20 cellular contexts compared by ENCODE assay signal in the genomic region with DNA sequence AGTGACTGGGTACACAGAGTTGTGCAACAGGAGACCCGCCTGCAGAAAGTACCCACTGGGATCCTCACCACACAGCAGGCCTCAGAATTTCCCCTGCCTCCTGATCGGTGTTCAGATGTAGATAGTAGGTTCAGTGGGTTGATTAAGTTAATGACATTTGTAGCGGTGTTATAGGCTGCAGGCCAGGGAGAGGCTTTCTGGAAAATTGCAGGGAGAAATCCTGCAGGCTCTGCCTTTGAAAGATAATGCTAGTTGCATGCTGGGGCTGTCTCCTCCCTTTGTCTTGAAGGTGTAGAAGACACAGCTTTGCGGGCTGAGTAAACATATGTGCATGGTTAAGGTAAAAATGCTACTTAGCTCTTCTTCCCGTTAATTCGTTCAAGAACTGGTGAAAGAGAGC.
"Had no signal": no experiment of that assay in that cellular context is flagged by ENCODE, and none has a peak within 500 bp of the region (broad histone marks: within the 10 kb centered on the region; RNA-seq: fewer than 3 reads in every experiment).

No MANE protein-coding gene starts in this region.

- H3K4me3 ChIP-seq: lower lobe of right lung, ovary, prostate gland, thoracic aorta, upper lobe of right lung had no signal

- H3K36me3 Mint-ChIP-seq: naive thymus-derived CD4-positive, alpha-beta T cell; stimulated activated naive B cell treated with anti-CD40 and anti-IgM and Interleukin-4, amounts not matched to agents 10 μg/mL and 1 μg/mL and 100 μg/mL, for 72 hours had no signal

- H3K4me1 ChIP-seq: foreskin keratinocyte, lower lobe of right lung, prostate gland, upper lobe of right lung had no signal

- H3K36me3 ChIP-seq: lower lobe of right lung, neutrophil, ovary, prostate gland, thoracic aorta, upper lobe of right lung had no signal

- H3K4me1 Mint-ChIP-seq: activated CD4-positive, alpha-beta memory T cell treated with anti-CD3 and anti-CD28 coated beads, Interleukin-2, amount 10 ng/mL, durations not matched to agents 7 days and 5 days; activated CD4-positive, alpha-beta T cell treated with anti-CD3 and anti-CD28 coated beads, Interleukin-2, amount 10 ng/mL, durations not matched to agents 24 days and 14 days; naive thymus-derived CD4-positive, alpha-beta T cell; stimulated activated naive B cell treated with anti-CD40 and anti-IgM and Interleukin-4, amounts not matched to agents 10 μg/mL and 1 μg/mL and 100 μg/mL, for 72 hours had no signal

- ATAC-seq: activated CD4-positive, CD25-positive, alpha-beta regulatory T cell treated with anti-CD3 and anti-CD28 coated beads, Interleukin-2, amount 50 U/mL, for 24 hours; activated T-cell treated with anti-CD3 and anti-CD28 coated beads, Interleukin-2, amount 50 U/mL, for 72 hours; foreskin keratinocyte; left lobe of liver; lower lobe of right lung; naive thymus-derived CD4-positive, alpha-beta T cell; stimulated activated naive B cell treated with anti-CD40 and anti-IgM and Interleukin-4, amounts not matched to agents 10 μg/mL and 1 μg/mL and 100 μg/mL, for 72 hours; upper lobe of right lung had no signal

- H3K27ac Mint-ChIP-seq: activated CD4-positive, alpha-beta memory T cell treated with anti-CD3 and anti-CD28 coated beads, Interleukin-2, amount 10 ng/mL, durations not matched to agents 7 days and 5 days; activated CD4-positive, alpha-beta T cell treated with anti-CD3 and anti-CD28 coated beads, Interleukin-2, amount 10 ng/mL, durations not matched to agents 24 days and 14 days; activated naive CD4-positive, alpha-beta T cell treated with anti-CD3 and anti-CD28 coated beads for 36 hours; activated T-cell treated with anti-CD3 and anti-CD28 coated beads, Interleukin-2, amount 50 U/mL, for 72 hours; naive thymus-derived CD4-positive, alpha-beta T cell; stimulated activated naive B cell treated with anti-CD40 and anti-IgM and Interleukin-4, amounts not matched to agents 10 μg/mL and 1 μg/mL and 100 μg/mL, for 72 hours had no signal

- H3K27ac ChIP-seq: foreskin keratinocyte, lower lobe of right lung, neutrophil, ovary, prostate gland, thoracic aorta, upper lobe of right lung, VCaP had no signal

- H3K27me3 ChIP-seq: foreskin keratinocyte, neutrophil, ovary, upper lobe of right lung had no signal

- H3K4me3 Mint-ChIP-seq: activated CD4-positive, alpha-beta memory T cell treated with anti-CD3 and anti-CD28 coated beads, Interleukin-2, amount 10 ng/mL, durations not matched to agents 7 days and 5 days; activated CD4-positive, alpha-beta T cell treated with anti-CD3 and anti-CD28 coated beads, Interleukin-2, amount 10 ng/mL, durations not matched to agents 24 days and 14 days; activated naive CD4-positive, alpha-beta T cell treated with anti-CD3 and anti-CD28 coated beads for 36 hours; activated T-cell treated with anti-CD3 and anti-CD28 coated beads, Interleukin-2, amount 50 U/mL, for 72 hours; naive thymus-derived CD4-positive, alpha-beta T cell; stimulated activated naive B cell treated with anti-CD40 and anti-IgM and Interleukin-4, amounts not matched to agents 10 μg/mL and 1 μg/mL and 100 μg/mL, for 72 hours had no signal

- H3K9me3 ChIP-seq: lower lobe of right lung, neutrophil, ovary, prostate gland, thoracic aorta, upper lobe of right lung had no signal

- H3K27me3 Mint-ChIP-seq: activated CD4-positive, alpha-beta memory T cell treated with anti-CD3 and anti-CD28 coated beads, Interleukin-2, amount 10 ng/mL, durations not matched to agents 7 days and 5 days; activated CD4-positive, alpha-beta T cell treated with anti-CD3 and anti-CD28 coated beads, Interleukin-2, amount 10 ng/mL, durations not matched to agents 24 days and 14 days; naive thymus-derived CD4-positive, alpha-beta T cell; stimulated activated naive B cell treated with anti-CD40 and anti-IgM and Interleukin-4, amounts not matched to agents 10 μg/mL and 1 μg/mL and 100 μg/mL, for 72 hours had no signal

- DNase-seq: activated CD4-positive, alpha-beta memory T cell treated with anti-CD3 and anti-CD28 coated beads, Interleukin-2, amount 10 ng/mL, durations not matched to agents 7 days and 5 days; activated CD4-positive, alpha-beta T cell treated with anti-CD3 and anti-CD28 coated beads, Interleukin-2, amount 10 ng/mL, durations not matched to agents 24 days and 14 days; activated effector memory CD4-positive, alpha-beta T cell treated with Interleukin-2 at 50 U/mL for 16 hours; activated naive CD4-positive, alpha-beta T cell treated with anti-CD3 and anti-CD28 coated beads for 36 hours; activated T-cell treated with anti-CD3 and anti-CD28 coated beads, Interleukin-2, amount 50 U/mL, for 72 hours; amygdala; lower lobe of right lung; naive thymus-derived CD4-positive, alpha-beta T cell; ovary; stimulated activated CD4-positive, alpha-beta T cell treated with anti-CD3 and anti-CD28 coated beads, Interleukin-2, amount 100 ng/mL, for 48 hours; stimulated activated CD8-positive, alpha-beta memory T cell treated with anti-CD3 and anti-CD28 coated beads, Interleukin-4, amount 100 ng/mL, for 48 hours; stimulated activated naive B cell treated with anti-CD40 and anti-IgM and Interleukin-4, amounts not matched to agents 10 μg/mL and 1 μg/mL and 100 μg/mL, for 72 hours; upper lobe of right lung had no signal
